Comparison of ENCODE assay signal across 8 cellular contexts in genomic region chr5:56814963-56815656, GRCh38. TPM values are rescaled to one million over a fixed set of nuclear protein-coding genes. Genes with fewer than 3 reads are reported as not detected.
A peak's percentile ranks its signal among the peaks of the same experiment; 100 is the strongest.
DNase-seq lines count a peak whose midpoint lies in the region; ATAC-seq and TF ChIP-seq lines count a peak whose summit lies in the region.

MAP3K1 (plus strand) TSS chr5:56815549; CDS start chr5:56815574, 25 bp downstream.

- TF ChIP-seq EP300 in Ishikawa (IDR thresholded peaks at IDR 0.05; ENCODE audit: borderline replicate concordance) (no peak), gastroesophageal sphincter (IDR thresholded peaks at IDR 0.05) (no peak)

- 0% methylated on average over 7 to 8 of the region's 87 CpGs for WGBS in gastroesophageal sphincter (ENCODE audit: low coverage in 1 of 2), 2 donors

- peaks cover 34% of the 10 kb centered on the region for H3K4me1 Mint-ChIP-seq in activated naive CD4-positive, alpha-beta T cell treated with anti-CD3 and anti-CD28 coated beads for 36 hours (ENCODE audit: low read depth)

- TF ChIP-seq CTCF in gastroesophageal sphincter (IDR thresholded peaks at IDR 0.05) (peak in 1 of 4 experiments; percentile 32), neutrophil (IDR thresholded peaks at IDR 0.05) (peak; percentile 23), subcutaneous adipose tissue (IDR thresholded peaks at IDR 0.05; ENCODE audit: low read depth) (no peak)

- no peak for TF ChIP-seq POLR2A in gastroesophageal sphincter (IDR thresholded peaks at IDR 0.05)

- peak within 1 kb of the TSS; percentile 88 for H3K4me3 Mint-ChIP-seq in activated naive CD4-positive, alpha-beta T cell treated with anti-CD3 and anti-CD28 coated beads for 36 hours

- H3K27me3 ChIP-seq in gastroesophageal sphincter = no peaks in the 10 kb centered on the region
- H3K27me3 ChIP-seq in neutrophil = peaks cover 20% of the 10 kb centered on the region

- H3K9me3 Mint-ChIP-seq in activated naive CD4-positive, alpha-beta T cell treated with anti-CD3 and anti-CD28 coated beads for 36 hours = no peaks in the 10 kb centered on the region

- H3K36me3 Mint-ChIP-seq in activated naive CD4-positive, alpha-beta T cell treated with anti-CD3 and anti-CD28 coated beads for 36 hours (ENCODE audit: low read depth) = no peaks in the 10 kb centered on the region

- peak; percentile 51 for ATAC-seq in GM21529 (IDR thresholded peaks at IDR 0.05; ENCODE audit: unreplicated experiment)
- ATAC-seq in gastroesophageal sphincter = peak; percentile 91

- peak within 1 kb of the TSS; percentile 87 for H3K27ac Mint-ChIP-seq in activated naive CD4-positive, alpha-beta T cell treated with anti-CD3 and anti-CD28 coated beads for 36 hours

- TF ChIP-seq RAD21 in Ishikawa (IDR thresholded peaks at IDR 0.05; ENCODE audit: low read depth) = no peak

- no peaks in the 10 kb centered on the region for H3K36me3 ChIP-seq in gastroesophageal sphincter
- H3K36me3 ChIP-seq in neutrophil = no peaks in the 10 kb centered on the region

- intact Hi-C loops in activated naive CD4-positive, alpha-beta T cell treated with anti-CD3 and anti-CD28 coated beads for 36 hours (cut with micrococcal nuclease) = loop anchor here (1.0 to 5.0 kb wide), 10 partner anchors 78 to 1647 kb away; partner anchors contain the start of gene PLK2

- H3K27ac ChIP-seq in gastroesophageal sphincter = peak within 1 kb of the TSS; percentile 15 to 94 (median 94)
- H3K27ac ChIP-seq in neutrophil = peak within 1 kb of the TSS; percentile 97

- CTCF ChIA-PET in activated naive CD4-positive, alpha-beta T cell treated with anti-CD3 and anti-CD28 coated beads for 36 hours (lab: Charles Lee) = interaction anchor here (0.6 to 1.8 kb wide), 3 partner anchors 17 to 661 kb away, joined by 3 to 4 read pairs (median 3); no protein-coding TSS in a partner anchor

- H3K9me3 ChIP-seq in gastroesophageal sphincter (no peaks in the 10 kb centered on the region), neutrophil (no peaks in the 10 kb centered on the region)

- peak; percentile 29 for DNase-seq in DMS79 treated with DMSO at 0.1 percent for 48 hours (lab: John Stamatoyannopoulos, UW)
- peak; percentile 70 for DNase-seq in SK-N-DZ (ENCODE audit: low spot score)
- peak; percentile 74 for DNase-seq in activated naive CD4-positive, alpha-beta T cell treated with anti-CD3 and anti-CD28 coated beads for 36 hours

- H3K4me3 ChIP-seq in gastroesophageal sphincter (peak within 1 kb of the TSS; percentile 59 to 91), neutrophil (ENCODE audit: low read depth in 1 of 2, low read length in 1 of 2) (peak within 1 kb of the TSS; percentile 66 to 81)

- H3K4me1 ChIP-seq in gastroesophageal sphincter (peaks cover 0 to 40% (median 0%) of the 10 kb centered on the region in 3 donors), neutrophil (ENCODE audit: control insufficient read depth in 1 of 2, insufficient read depth in 1 of 2, low read depth in 1 of 2, low read length in 1 of 2) (peaks cover 41 to 52% of the 10 kb centered on the region in 2 experiments)

- H3K27me3 Mint-ChIP-seq in activated naive CD4-positive, alpha-beta T cell treated with anti-CD3 and anti-CD28 coated beads for 36 hours (ENCODE audit: low read depth) = no peaks in the 10 kb centered on the region

TF ChIP-seq in Ishikawa, 13 proteins besides CTCF, POLR2A, EP300 and RAD21:
- TF ChIP-seq YY1 (IDR thresholded peaks at IDR 0.05; ENCODE audit: low read depth) (peak; percentile 93), EGR1 (IDR thresholded peaks at IDR 0.05) (peak; percentile 91), USF1 (IDR thresholded peaks at IDR 0.05) (no peak), FOXM1 (IDR thresholded peaks at IDR 0.05; ENCODE audit: borderline replicate concordance, low read depth) (no peak), MAX (IDR thresholded peaks at IDR 0.05) (peak; percentile 61; the same call in 1 of the 2 replicates), ZBTB7A (IDR thresholded peaks at IDR 0.05; ENCODE audit: low read depth) (peak; percentile 74; the same call in 1 of the 2 replicates), TCF12 (IDR thresholded peaks at IDR 0.05; ENCODE audit: low read depth) (no peak), TEAD4 (IDR thresholded peaks at IDR 0.05) (0 out of 2 replicates have a peak, but pooled peaks have one; percentile 7), CREB1 (IDR thresholded peaks at IDR 0.05; ENCODE audit: low read depth) (no peak), REST (IDR thresholded peaks at IDR 0.05; ENCODE audit: low read depth) (no peak), CEBPB (IDR thresholded peaks at IDR 0.05) (no peak), TAF1 (IDR thresholded peaks at IDR 0.05; ENCODE audit: low read depth) (peak; percentile 81; the same call in 1 of the 2 replicates), NFIC (IDR thresholded peaks at IDR 0.05) (no peak)

RNA-seq across cellular contexts. Expression of gene MAP3K1, which starts in this region (rescaled TPM):
- 6.0 and 7.7 TPM in 2 replicates for polyA plus RNA-seq in SK-N-DZ (2014; cell fraction: cytosol; rRNA removed)
- 6.1 and 6.8 TPM in 2 replicates for polyA plus RNA-seq in SK-N-DZ (2014; cell fraction: nucleus; rRNA removed)
- 10 to 100 TPM; 18.2 to 19.2 TPM for total RNA-seq in activated naive CD4-positive, alpha-beta T cell treated with anti-CD3 and anti-CD28 coated beads for 36 hours
- 10 to 100 TPM in 2 of 4 donors, 1 to 10 TPM in 2; 7.6 to 16.0 (median 9.7) TPM for total RNA-seq in gastroesophageal sphincter
- 10 to 100 TPM; 19.4 to 26.3 (median 19.7) TPM for total RNA-seq in subcutaneous adipose tissue

Comparison
In these comparisons a context has a peak if more than half of its experiments do, and no peak if none do; other contexts are left out.
1. Peak in every context shown above with its lines: DNase-seq, ATAC-seq, H3K4me3 ChIP-seq and H3K27ac ChIP-seq.